ENCODE assay signal across 23 cellular contexts in the genomic region with DNA sequence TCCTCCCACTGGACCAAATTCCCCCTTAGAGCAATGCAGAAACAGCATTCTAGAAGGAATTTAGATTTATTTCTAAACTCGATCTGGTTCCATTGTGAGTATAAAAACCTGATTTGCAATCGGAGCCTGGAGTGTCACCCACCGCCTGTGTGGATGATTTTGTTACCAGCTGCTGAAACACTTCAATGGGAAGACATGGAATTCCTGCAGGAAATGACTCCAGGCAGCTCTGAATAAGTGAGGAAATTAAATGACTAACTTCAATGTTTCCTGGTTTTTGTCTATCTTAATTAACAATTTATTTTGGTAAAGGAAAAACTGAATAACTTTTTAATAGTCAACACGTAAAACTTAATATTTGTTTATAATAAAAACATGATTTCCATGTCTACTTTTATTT. TPM values are rescaled to one million over a fixed set of nuclear protein-coding genes. Genes with fewer than 3 reads are reported as not detected.
DNase-seq lines count a peak whose midpoint lies in the region; ATAC-seq, FAIRE-seq and TF ChIP-seq lines count a peak whose summit lies in the region.
"Had no signal": no experiment of that assay in that cellular context is flagged by ENCODE, and none has a peak within 500 bp of the region (broad histone marks: within the 10 kb centered on the region; RNA-seq: fewer than 3 reads in every experiment).

No MANE protein-coding gene starts in this region.

- TF ChIP-seq CTCF in heart left ventricle (IDR thresholded peaks at IDR 0.05), result no peak
- no peak for TF ChIP-seq CTCF in epithelial cell of esophagus (IDR thresholded peaks at IDR 0.05; ENCODE audit: insufficient read depth, low read depth, low read length, missing control alignments)
- no peak for TF ChIP-seq CTCF in kidney (IDR thresholded peaks at IDR 0.05; ENCODE audit: borderline replicate concordance, extremely low read depth, insufficient read depth)
- no peak for TF ChIP-seq CTCF in GM10248 (IDR thresholded peaks at IDR 0.05; ENCODE audit: control extremely low read depth, extremely low read depth, low read depth, missing control alignments)
- TF ChIP-seq CTCF in stomach (IDR thresholded peaks at IDR 0.05), result no peak

- H3K36me3 ChIP-seq in heart left ventricle (no peaks in the 10 kb centered on the region), kidney (ENCODE audit: control insufficient read depth in 1 of 2, insufficient read depth in 2 of 2, low read length in 2 of 2) (no peaks in the 10 kb centered on the region), stomach (no peaks in the 10 kb centered on the region)
- H3K36me3 ChIP-seq: BE2C had no signal

- no peak for TF ChIP-seq EP300 in stomach (IDR thresholded peaks at IDR 0.05)

- 28 to 44% (median 35%) methylated on average over 4 of the region's 4 CpGs for WGBS in heart left ventricle, 4 donors
- WGBS in stomach, 5 donors, result 59 to 82% (median 76%) methylated on average over 4 of the region's 4 CpGs

- FAIRE-seq in kidney (lab: Jason Lieb, UNC), result peak; percentile 70
- FAIRE-seq: GM12891, GM18507, K562 had no signal

- H3K4me1 ChIP-seq in heart left ventricle (peaks cover 0 to 26% (median 18%) of the 10 kb centered on the region in 12 donors), kidney (ENCODE audit: control insufficient read depth in 1 of 2, insufficient read depth in 1 of 2, low read depth in 1 of 2, low read length in 2 of 2) (no peaks in the 10 kb centered on the region), stomach (no peaks in the 10 kb centered on the region)
- H3K4me1 ChIP-seq: BE2C had no signal

- H3K9me3 ChIP-seq in heart left ventricle (no peaks in the 10 kb centered on the region), kidney (ENCODE audit: control insufficient read depth in 1 of 2, low read length in 2 of 2) (no peaks in the 10 kb centered on the region), stomach (no peaks in the 10 kb centered on the region)
- H3K9me3 ChIP-seq: BE2C had no signal

- ATAC-seq in heart left ventricle, result peak in 3 of 4 donors; percentile 49 to 73 (median 54)
- ATAC-seq: K562 had no signal

- intact Hi-C loops in heart left ventricle (cut with DNase I), result loop anchor here in 3 of 10 donors (5.0 to 10.0 kb wide), 3 partner anchors 41 to 164 kb away; no protein-coding TSS in a partner anchor
- intact Hi-C loops in cardiac septum (cut with DNase I), result loop anchor here (5.0 kb wide), 1 partner anchor 164 kb away; no protein-coding TSS in a partner anchor
- intact Hi-C loops in kidney (cut with DNase I), result no loop called here
- intact Hi-C loops in stomach (cut with DNase I; ENCODE audit: low total_unique reads), result no loop called here

- CTCF ChIA-PET in GM10248 (lab: Yijun Ruan, JAX), result interaction anchor here (1.4 kb wide), 1 partner anchor 20 kb away, joined by 3 read pairs; no protein-coding TSS in a partner anchor

- H3K9ac ChIP-seq in kidney (ENCODE audit: low read length in 2 of 2), result no peak overlapping the region

- POLR2A ChIA-PET in GM10248 (lab: Yijun Ruan, JAX), result no interaction called here

- H3K4me3 ChIP-seq in heart left ventricle (no peak overlapping the region), epithelial cell of esophagus (ENCODE audit: low read length) (no peak overlapping the region), kidney (ENCODE audit: low read length in 2 of 2) (no peak overlapping the region), stomach (no peak overlapping the region)
- H3K4me3 ChIP-seq: K562 had no signal

- TF ChIP-seq POLR2A in heart left ventricle (IDR thresholded peaks at IDR 0.05) (no peak), stomach (IDR thresholded peaks at IDR 0.05) (no peak)

- H3K27me3 ChIP-seq in heart left ventricle (no peaks in the 10 kb centered on the region), stomach (no peaks in the 10 kb centered on the region)
- H3K27me3 ChIP-seq: BE2C had no signal

- H3K27ac ChIP-seq in heart left ventricle, result peak overlapping the region in 7 of 12 donors; percentile 4 to 56 (median 13)
- H3K27ac ChIP-seq in kidney (ENCODE audit: low read depth in 2 of 2, low read length in 2 of 2), result no peak overlapping the region
- H3K27ac ChIP-seq in stomach, result no peak overlapping the region

- DNase-seq in heart left ventricle (peak in 1 of 5 donors; percentile 18), cardiac septum (ENCODE audit: low spot score) (no peak), epithelial cell of esophagus (ENCODE audit: low read depth) (peak; percentile 16), kidney (no peak), GM10248 (ENCODE audit: extremely low spot score) (no peak), stomach (no peak), foreskin melanocyte (no peak)
- no peak for DNase-seq in activated CD4-positive, alpha-beta T cell treated with anti-CD3 and anti-CD28 coated beads, Interleukin-2, amount 50 U/mL, for 4 hours
- DNase-seq: BE2C; CD4-positive, CD25-positive, alpha-beta regulatory T cell; COR-L47; GF-D8; H7; NCI-H1105; NCI-H2081; NCI-H446 treated with DMSO at 0.1 percent for 48 hours; NK-92 treated with Interleukin-12 subunit alpha and Interleukin-12 subunit beta, amount 100 ng/mL, for 24 hours; SIG-M5 had no signal

RNA-seq across cellular contexts. Expression of a gene that starts 19.3 kb away (rescaled TPM):
- total RNA-seq in heart left ventricle (not detected), cardiac septum (0.13 TPM), kidney (not detected), stomach (not detected)
- polyA plus RNA-seq in heart left ventricle (under 1 TPM in 1 of 2 donors, not detected in 1; 0.03 TPM), kidney (ENCODE audit: insufficient read depth, low read depth, low replicate concordance) (not detected), stomach (not detected)
- total RNA-seq: A172; CD4-positive, CD25-positive, alpha-beta regulatory T cell; H7; K562; OCI-LY7 had no signal
- polyA plus RNA-seq: CD4-positive, CD25-positive, alpha-beta regulatory T cell; K562 had no signal

Comparison
In these comparisons a context has a peak if more than half of its experiments do, and no peak if none do; other contexts are left out.
1. H3K27ac ChIP-seq: peak in heart left ventricle (7 of 12); none in kidney (0 of 2) and stomach (0 of 5).